Comparison of ENCODE assay signal across 16 cellular contexts in genomic region chr6:72406517-72406916, GRCh38.
A peak's percentile ranks its signal among the peaks of the same experiment; 100 is the strongest.
DNase-seq lines count a peak whose midpoint lies in the region; ATAC-seq lines count a peak whose summit lies in the region.
"Had no signal": no experiment of that assay in that cellular context is flagged by ENCODE, and none has a peak within 500 bp of the region (broad histone marks: within the 10 kb centered on the region; RNA-seq: fewer than 3 reads in every experiment).

No MANE protein-coding gene starts in this region.

- no peak overlapping the region for H3K27ac Mint-ChIP-seq in activated naive CD8-positive, alpha-beta T cell treated with anti-CD3 and anti-CD28 coated beads for 36 hours
- no peak overlapping the region for H3K27ac Mint-ChIP-seq in activated T-cell treated with anti-CD3 and anti-CD28 coated beads, Interleukin-2, amount 50 U/mL, for 72 hours
- H3K27ac Mint-ChIP-seq: activated CD8-positive, alpha-beta T cell treated with anti-CD3 and anti-CD28 coated beads, Interleukin-2, amount 10 ng/mL, durations not matched to agents 7 days and 5 days; activated naive CD8-positive, alpha-beta T cell; T-helper 1 cell treated with Interleukin-12 subunit alpha and Interleukin-12 subunit beta and Interleukin-4 antibody, amounts not matched to agents 30 μg/mL and 1 μg/mL, for 36 hours had no signal

- DNase-seq in activated naive CD8-positive, alpha-beta T cell treated with anti-CD3 and anti-CD28 coated beads for 36 hours, result no peak
- DNase-seq in NCI-H748 (lab: John Stamatoyannopoulos, UW; ENCODE audit: unreplicated experiment), result no peak
- DNase-seq in activated T-cell treated with anti-CD3 and anti-CD28 coated beads, Interleukin-2, amount 50 U/mL, for 72 hours, result no peak
- DNase-seq: activated CD8-positive, alpha-beta T cell treated with anti-CD3 and anti-CD28 coated beads, Interleukin-2, amount 10 ng/mL, durations not matched to agents 7 days and 5 days; activated T-cell treated with anti-CD3 and anti-CD28 coated beads, Interleukin-2, amount 50 U/mL, for 48 hours; body of pancreas; cortex of kidney; foreskin keratinocyte; left colon; NCI-H345 had no signal

- no peaks in the 10 kb centered on the region for H3K36me3 Mint-ChIP-seq in activated naive CD8-positive, alpha-beta T cell treated with anti-CD3 and anti-CD28 coated beads for 36 hours
- H3K36me3 Mint-ChIP-seq in activated T-cell treated with anti-CD3 and anti-CD28 coated beads, Interleukin-2, amount 50 U/mL, for 72 hours (ENCODE audit: insufficient read depth in 2 of 2), result no peaks in the 10 kb centered on the region
- H3K36me3 Mint-ChIP-seq: activated naive CD8-positive, alpha-beta T cell had no signal

- ATAC-seq in GM19324 (IDR thresholded peaks at IDR 0.05; ENCODE audit: low FRiP score, unreplicated experiment), result peak; percentile 81
- peak; percentile 73 for ATAC-seq in GM21737 (IDR thresholded peaks at IDR 0.05; ENCODE audit: unreplicated experiment)
- peak; percentile 49 for ATAC-seq in HG03103 (IDR thresholded peaks at IDR 0.05; ENCODE audit: low read depth, unreplicated experiment)
- ATAC-seq in HG02840 (IDR thresholded peaks at IDR 0.05; ENCODE audit: low FRiP score, unreplicated experiment), result no peak
- no peak for ATAC-seq in activated T-cell treated with anti-CD3 and anti-CD28 coated beads, Interleukin-2, amount 50 U/mL, for 72 hours (replicated peaks in 1 of 2)
- ATAC-seq: activated CD8-positive, alpha-beta T cell treated with anti-CD3 and anti-CD28 coated beads, Interleukin-2, amount 10 ng/mL, durations not matched to agents 7 days and 5 days; body of pancreas; foreskin keratinocyte; left colon had no signal

- no peak overlapping the region for H3K4me3 Mint-ChIP-seq in activated naive CD8-positive, alpha-beta T cell treated with anti-CD3 and anti-CD28 coated beads for 36 hours
- H3K4me3 Mint-ChIP-seq in activated T-cell treated with anti-CD3 and anti-CD28 coated beads, Interleukin-2, amount 50 U/mL, for 72 hours, result no peak overlapping the region
- H3K4me3 Mint-ChIP-seq: activated CD8-positive, alpha-beta T cell treated with anti-CD3 and anti-CD28 coated beads, Interleukin-2, amount 10 ng/mL, durations not matched to agents 7 days and 5 days; activated naive CD8-positive, alpha-beta T cell; T-helper 1 cell treated with Interleukin-12 subunit alpha and Interleukin-12 subunit beta and Interleukin-4 antibody, amounts not matched to agents 30 μg/mL and 1 μg/mL, for 36 hours had no signal

- H3K27me3 Mint-ChIP-seq in activated naive CD8-positive, alpha-beta T cell treated with anti-CD3 and anti-CD28 coated beads for 36 hours, result peaks cover 3% of the 10 kb centered on the region
- peaks cover 16% of the 10 kb centered on the region for H3K27me3 Mint-ChIP-seq in activated T-cell treated with anti-CD3 and anti-CD28 coated beads, Interleukin-2, amount 50 U/mL, for 72 hours (ENCODE audit: low read depth)

- no peaks in the 10 kb centered on the region for H3K4me1 Mint-ChIP-seq in activated naive CD8-positive, alpha-beta T cell treated with anti-CD3 and anti-CD28 coated beads for 36 hours
- no peaks in the 10 kb centered on the region for H3K4me1 Mint-ChIP-seq in activated T-cell treated with anti-CD3 and anti-CD28 coated beads, Interleukin-2, amount 50 U/mL, for 72 hours (ENCODE audit: low read depth)

- H3K9me3 Mint-ChIP-seq in activated naive CD8-positive, alpha-beta T cell treated with anti-CD3 and anti-CD28 coated beads for 36 hours, result no peaks in the 10 kb centered on the region
- H3K9me3 Mint-ChIP-seq in activated T-cell treated with anti-CD3 and anti-CD28 coated beads, Interleukin-2, amount 50 U/mL, for 72 hours, result no peaks in the 10 kb centered on the region
- H3K9me3 Mint-ChIP-seq: T-helper 1 cell treated with Interleukin-12 subunit alpha and Interleukin-12 subunit beta and Interleukin-4 antibody, amounts not matched to agents 30 μg/mL and 1 μg/mL, for 36 hours had no signal

Comparison
In these comparisons a context has a peak if more than half of its experiments do, and no peak if none do; other contexts are left out.
1. ATAC-seq: peak in GM19324 (single experiment), GM21737 (single experiment) and HG03103 (single experiment); none in HG02840 (single experiment) and activated T-cell treated with anti-CD3 and anti-CD28 coated beads, Interleukin-2, amount 50 U/mL, for 72 hours (0 of 2).